Comparison of ENCODE assay signal across 1 cellular context in genomic region chr19:51107406-51108065, GRCh38.
TF ChIP-seq lines count a peak whose summit lies in the region.

No MANE protein-coding gene starts in this region.

TF ChIP-seq in HCT116, 20 proteins besides CTCF, POLR2A, EP300 and RAD21:
- TF ChIP-seq, protein P1, sequence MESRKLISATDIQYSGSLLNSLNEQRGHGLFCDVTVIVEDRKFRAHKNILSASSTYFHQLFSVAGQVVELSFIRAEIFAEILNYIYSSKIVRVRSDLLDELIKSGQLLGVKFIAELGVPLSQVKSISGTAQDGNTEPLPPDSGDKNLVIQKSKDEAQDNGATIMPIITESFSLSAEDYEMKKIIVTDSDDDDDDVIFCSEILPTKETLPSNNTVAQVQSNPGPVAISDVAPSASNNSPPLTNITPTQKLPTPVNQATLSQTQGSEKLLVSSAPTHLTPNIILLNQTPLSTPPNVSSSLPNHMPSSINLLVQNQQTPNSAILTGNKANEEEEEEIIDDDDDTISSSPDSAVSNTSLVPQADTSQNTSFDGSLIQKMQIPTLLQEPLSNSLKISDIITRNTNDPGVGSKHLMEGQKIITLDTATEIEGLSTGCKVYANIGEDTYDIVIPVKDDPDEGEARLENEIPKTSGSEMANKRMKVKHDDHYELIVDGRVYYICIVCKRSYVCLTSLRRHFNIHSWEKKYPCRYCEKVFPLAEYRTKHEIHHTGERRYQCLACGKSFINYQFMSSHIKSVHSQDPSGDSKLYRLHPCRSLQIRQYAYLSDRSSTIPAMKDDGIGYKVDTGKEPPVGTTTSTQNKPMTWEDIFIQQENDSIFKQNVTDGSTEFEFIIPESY (IDR thresholded peaks at IDR 0.05; ENCODE audit: extremely low read depth, insufficient replicate concordance, low read length) = no peak
- TF ChIP-seq ZFX (IDR thresholded peaks at IDR 0.05) = no peak
- TF ChIP-seq SIN3A (IDR thresholded peaks at IDR 0.05; ENCODE audit: low read depth) = no peak
- no peak for TF ChIP-seq ATF3 (IDR thresholded peaks at IDR 0.05)
